ENCODE assay signal across 31 cellular contexts in the genomic region with DNA sequence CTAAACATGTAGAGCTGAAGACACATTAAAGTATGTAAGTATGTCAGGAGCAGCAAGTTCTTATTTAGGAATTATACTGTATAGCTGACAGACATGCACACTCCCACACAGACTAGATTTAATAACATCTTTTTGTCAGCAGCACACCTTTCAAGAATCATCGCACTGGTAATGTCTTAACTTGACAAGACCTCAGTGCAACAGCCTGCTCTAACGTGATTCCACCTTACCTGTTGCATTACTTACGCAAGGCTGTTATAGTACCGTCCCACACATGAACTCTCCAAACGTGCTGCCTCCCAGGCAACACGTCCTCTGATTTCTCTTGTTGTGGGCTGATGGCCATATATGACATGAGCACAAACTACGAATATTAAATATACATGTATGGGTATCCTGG. TPM values are rescaled to one million over a fixed set of nuclear protein-coding genes. Genes with fewer than 3 reads are reported as not detected.
"Had no signal": no experiment of that assay in that cellular context is flagged by ENCODE, and none has a peak within 500 bp of the region (broad histone marks: within the 10 kb centered on the region; RNA-seq: fewer than 3 reads in every experiment).

No MANE protein-coding gene starts in this region.

- H3K27ac Mint-ChIP-seq: endodermal cell; natural killer cell; progenitor cell of endocrine pancreas; stimulated activated naive CD8-positive, alpha-beta T cell treated with anti-CD3 and anti-CD28 coated beads, Interleukin-15, amount 100 ng/mL, for 72 hours had no signal

- H3K4me3 ChIP-seq: dorsolateral prefrontal cortex, esophagus squamous epithelium, left lung, right atrium auricular region, smooth muscle cell, thyroid gland, vagina had no signal

- FAIRE-seq: colon had no signal

- H3K9ac ChIP-seq: parathyroid adenoma had no signal

- H3K79me2 ChIP-seq: parathyroid adenoma had no signal

- H3K27ac ChIP-seq: esophagus squamous epithelium, left lung, parathyroid adenoma, right atrium auricular region, thyroid gland, vagina had no signal

- H3K9me3 ChIP-seq: esophagus squamous epithelium, left lung, right atrium auricular region, thyroid gland, vagina had no signal

- H3K4me1 Mint-ChIP-seq: stimulated activated naive CD8-positive, alpha-beta T cell treated with anti-CD3 and anti-CD28 coated beads, Interleukin-15, amount 100 ng/mL, for 72 hours had no signal

- H3K4me3 Mint-ChIP-seq: endodermal cell; immature natural killer cell; natural killer cell; neural crest cell; stimulated activated naive CD8-positive, alpha-beta T cell treated with anti-CD3 and anti-CD28 coated beads, Interleukin-15, amount 100 ng/mL, for 72 hours had no signal

- H3K4me1 ChIP-seq: left lung, right atrium auricular region, thyroid gland, vagina had no signal

- H3K4me2 ChIP-seq: smooth muscle cell had no signal

- H2AFZ ChIP-seq: parathyroid adenoma had no signal

- H3K27me3 Mint-ChIP-seq: progenitor cell of endocrine pancreas; stimulated activated naive CD8-positive, alpha-beta T cell treated with anti-CD3 and anti-CD28 coated beads, Interleukin-15, amount 100 ng/mL, for 72 hours had no signal

- ATAC-seq: left lung; natural killer cell; sciatic nerve; stimulated activated naive CD8-positive, alpha-beta T cell treated with anti-CD3 and anti-CD28 coated beads, Interleukin-15, amount 100 ng/mL, for 72 hours had no signal

- H3K9me3 Mint-ChIP-seq: endodermal cell; immature natural killer cell; natural killer cell; neural crest cell; stimulated activated naive CD8-positive, alpha-beta T cell treated with anti-CD3 and anti-CD28 coated beads, Interleukin-15, amount 100 ng/mL, for 72 hours had no signal

- H3K36me3 Mint-ChIP-seq: natural killer cell had no signal

- H3K36me3 ChIP-seq: esophagus squamous epithelium, left lung, right atrium auricular region, thyroid gland, vagina had no signal

- DNase-seq: dorsolateral prefrontal cortex; effector CD4-positive, alpha-beta T cell; endodermal cell; esophagus squamous epithelium; foreskin melanocyte; glutamatergic neuron; hypothalamus; immature natural killer cell; islet precursor cell; left lung; natural killer cell; stimulated activated CD4-positive, alpha-beta T cell treated with anti-CD3 and anti-CD28 coated beads, Interleukin-12 subunit alpha, Interleukin-12 subunit beta, amount 100 ng/mL, for 4 hours; stimulated activated CD4-positive, alpha-beta T cell treated with anti-CD3 and anti-CD28 coated beads, Interleukin-1b, Interleukin-23, amount 100 ng/mL, for 48 hours; stimulated activated CD4-positive, alpha-beta T cell treated with anti-CD3 and anti-CD28 coated beads, Interleukin-4, amount 100 ng/mL, for 1 hour; stimulated activated CD8-positive, alpha-beta memory T cell treated with anti-CD3 and anti-CD28 coated beads, Interleukin-4, amount 100 ng/mL, for 48 hours; stimulated activated naive CD4-positive, alpha-beta T cell; stimulated activated naive CD8-positive, alpha-beta T cell treated with anti-CD3 and anti-CD28 coated beads, Interleukin-15, amount 100 ng/mL, for 72 hours; thyroid gland had no signal

- H3K27me3 ChIP-seq: dorsolateral prefrontal cortex, esophagus squamous epithelium, left lung, right atrium auricular region, thyroid gland, vagina had no signal

RNA-seq across cellular contexts. Expression of a gene that starts 11.9 kb away (rescaled TPM):
- total RNA-seq: endodermal cell, epithelial cell of proximal tubule, esophagus squamous epithelium, left lung, lower leg skin, mesenteric fat pad, mononuclear cell, neural crest cell, progenitor cell of endocrine pancreas, right atrium auricular region, smooth muscle cell, thyroid gland, ureter, vagina had no signal
- polyA plus RNA-seq: immature natural killer cell had no signal
